ENCODE assay signal across 1 cellular context in genomic region chr2:217995741-217996141, GRCh38.
TF ChIP-seq lines count a peak whose summit lies in the region.

No MANE protein-coding gene starts in this region.

TF ChIP-seq in SK-N-SH treated with all-trans-retinoic acid at 6 μM for 48 hours, 23 proteins besides CTCF, POLR2A, EP300 and RAD21 (continued from another document):
- no peak for TF ChIP-seq TSHZ2 (CRISPR knock-in tag; IDR thresholded peaks at IDR 0.05)
